23 cellular contexts compared by ENCODE assay signal in genomic region chr14:35727764-35728163, GRCh38.
"Had no signal": no experiment of that assay in that cellular context is flagged by ENCODE, and none has a peak within 500 bp of the region (broad histone marks: within the 10 kb centered on the region; RNA-seq: fewer than 3 reads in every experiment).

No MANE protein-coding gene starts in this region.

- H3K4me3 ChIP-seq: MG63, SJSA1, SK-N-MC had no signal

- DNase-seq: IMR-90, Karpas-422, KG1, MG63, NCI-H1092, NCI-H1105 treated with DMSO at 0.1 percent for 48 hours, NCI-H1417 treated with DMSO at 0.1 percent for 48 hours, NCI-H146, NCI-H1694 treated with DMSO at 0.1 percent for 48 hours, NCI-H1930, NCI-H2081, NCI-H2107, NCI-H226, NCI-H446, NCI-H510A, NCI-H524 treated with DMSO at 0.1 percent for 48 hours, NCI-H69, NCI-H774, Right ventricle myocardium superior, RPMI8226, SIG-M5 had no signal

- H3K27me3 ChIP-seq: MG63, SJSA1 had no signal

- H3K4me1 ChIP-seq: SJSA1 had no signal

- H3K36me3 ChIP-seq: MG63, SJSA1 had no signal

- H3K9me3 ChIP-seq: MG63, SJSA1 had no signal

- H3K27ac ChIP-seq: SJSA1, SK-N-MC had no signal
